ENCODE assay signal across 8 cellular contexts in the genomic region with DNA sequence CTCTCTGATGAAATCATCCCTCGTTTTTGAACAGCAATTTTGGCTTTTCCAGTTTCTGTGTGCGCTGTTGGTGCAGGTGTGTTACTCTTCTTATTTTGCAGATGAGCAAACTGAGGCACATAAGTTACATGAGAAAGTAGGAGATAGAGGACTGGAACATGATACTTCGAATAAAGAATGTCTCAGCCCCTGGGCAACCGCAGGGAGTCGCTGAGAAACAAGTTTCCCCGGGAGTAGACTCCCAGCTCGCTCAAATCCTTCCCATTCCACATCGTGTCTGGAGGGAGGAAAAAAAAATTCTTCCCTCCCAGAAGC. TPM values are rescaled to one million over a fixed set of nuclear protein-coding genes. Genes with fewer than 3 reads are reported as not detected.
DNase-seq lines count a peak whose midpoint lies in the region; ATAC-seq and TF ChIP-seq lines count a peak whose summit lies in the region.

No MANE protein-coding gene starts in this region.

- WGBS in spleen, 5 donors: 4 to 7% (median 4%) methylated on average over 8 of the region's 8 CpGs

- intact Hi-C loops in Panc1 (cut with micrococcal nuclease; ENCODE audit: unreplicated experiment) (loop anchor here (2.0 kb wide), 1 partner anchor 87 kb away; no protein-coding TSS in a partner anchor), spleen (cut with DNase I; ENCODE audit: low total_unique reads) (no loop called here)

- H3K36me3 ChIP-seq in BLaER1 treated with 17β-estradiol and CSF1 and Interleukin-3, amounts not matched to agents 10 nM and 100 nM: peaks cover 0 to 24% (median 0%) of the 10 kb centered on the region in 11 experiments; a peak in 10 of 22 replicates
- H3K36me3 ChIP-seq in Panc1 (ENCODE audit: control insufficient read depth, insufficient read depth, low read length) (no peaks in the 10 kb centered on the region), spleen (peaks cover 0 to 23% (median 4%) of the 10 kb centered on the region in 6 donors)

- TF ChIP-seq POLR2A in spleen (IDR thresholded peaks at IDR 0.05): no peak

- CTCF ChIA-PET in Panc1 (lab: Charles Lee): interaction anchor here (1.1 kb wide), 1 partner anchor 87 kb away, joined by 4 read pairs; no protein-coding TSS in a partner anchor

- peak overlapping the region; percentile 75 to 90 (median 87); a peak in 21 of 22 replicates for H3K9ac ChIP-seq in BLaER1 treated with 17β-estradiol and CSF1 and Interleukin-3, amounts not matched to agents 10 nM and 100 nM

- TF ChIP-seq CTCF in Panc1 (IDR thresholded peaks at IDR 0.05): no peak
- TF ChIP-seq CTCF in fibroblast of mammary gland (conservative IDR thresholded peaks at IDR 0.05; ENCODE audit: control insufficient read depth, insufficient read depth, low read depth, low read length): peak; percentile 11
- TF ChIP-seq CTCF in spleen (IDR thresholded peaks at IDR 0.05 in 8 of 11, conservative IDR thresholded peaks at IDR 0.05 in 3 of 11): no peak

- POLR2A ChIA-PET in Panc1 (lab: Charles Lee): no interaction called here

- DNase-seq in Panc1 (ENCODE audit: low read depth, low spot score): no peak
- no peak for DNase-seq in fibroblast of mammary gland (ENCODE audit: low read depth)
- DNase-seq in spleen: no peak
- no peak for DNase-seq in effector CD4-positive, alpha-beta T cell
- DNase-seq in SIG-M5 treated with dmso at 0.1 percent for 504 hours (lab: John Stamatoyannopoulos, UW; ENCODE audit: unreplicated experiment): no peak

- H3K27ac ChIP-seq in BLaER1 treated with 17β-estradiol and CSF1 and Interleukin-3, amounts not matched to agents 10 nM and 100 nM: peak overlapping the region in 9 of 11 experiments; percentile 78 to 89 (median 85); a peak in 11 of 22 replicates
- H3K27ac ChIP-seq in Panc1 (ENCODE audit: low read length) (peak overlapping the region; percentile 30; the same call in 1 of the 2 replicates), spleen (peak overlapping the region; percentile 82 to 98 (median 96))

- peak; percentile 15 for ATAC-seq in GM21528 (IDR thresholded peaks at IDR 0.05; ENCODE audit: low FRiP score, unreplicated experiment)
- ATAC-seq in Panc1: no peak
- ATAC-seq in HG02885 (IDR thresholded peaks at IDR 0.05; ENCODE audit: poor library complexity, unreplicated experiment): no peak

- no peaks in the 10 kb centered on the region for H3K27me3 ChIP-seq in BLaER1 treated with 17β-estradiol and CSF1 and Interleukin-3, amounts not matched to agents 10 nM and 100 nM
- H3K27me3 ChIP-seq in Panc1 (ENCODE audit: control insufficient read depth, insufficient read depth, low read length): no peaks in the 10 kb centered on the region; the same call in 1 of the 2 replicates
- no peaks in the 10 kb centered on the region for H3K27me3 ChIP-seq in spleen (replicated peaks in 1 of 7)

- H4K20me1 ChIP-seq in BLaER1 treated with 17β-estradiol and CSF1 and Interleukin-3, amounts not matched to agents 10 nM and 100 nM: peaks cover 0 to 56% (median 0%) of the 10 kb centered on the region in 11 experiments; a peak in 7 of 22 replicates

- in situ Hi-C loops in Panc1 (cut with HindIII; ENCODE audit: low pct_unique_long_range_greater_than_20kb, low sequenced_read_pairs): no loop called here

- peak overlapping the region; percentile 69 to 94 (median 79) for H3K4me2 ChIP-seq in BLaER1 treated with 17β-estradiol and CSF1 and Interleukin-3, amounts not matched to agents 10 nM and 100 nM

- peaks cover 37 to 57% (median 42%) of the 10 kb centered on the region in 10 experiments for H3K4me1 ChIP-seq in BLaER1 treated with 17β-estradiol and CSF1 and Interleukin-3, amounts not matched to agents 10 nM and 100 nM
- H3K4me1 ChIP-seq in Panc1 (ENCODE audit: control insufficient read depth, insufficient read depth, low read length) (peaks cover 3% of the 10 kb centered on the region; the same call in 1 of the 2 replicates), spleen (peaks cover 8 to 52% (median 33%) of the 10 kb centered on the region in 6 donors)

- H3K9me3 ChIP-seq in BLaER1 treated with 17β-estradiol and CSF1 and Interleukin-3, amounts not matched to agents 10 nM and 100 nM (replicated peaks in 1 of 11): no peaks in the 10 kb centered on the region
- H3K9me3 ChIP-seq in Panc1 (ENCODE audit: control insufficient read depth, insufficient read depth, low read depth, low read length) (no peaks in the 10 kb centered on the region), spleen (no peaks in the 10 kb centered on the region)

- no TSS peak for BruUV-seq in Panc1 (replicated peaks; lab: Mats Ljungman, UMichigan)

- peak overlapping the region; percentile 60 to 84 (median 73) for H3K4me3 ChIP-seq in BLaER1 treated with 17β-estradiol and CSF1 and Interleukin-3, amounts not matched to agents 10 nM and 100 nM
- H3K4me3 ChIP-seq in Panc1 (ENCODE audit: low read depth in 2 of 2, low read length in 2 of 2) (peak overlapping the region; percentile 71 to 79), fibroblast of mammary gland (ENCODE audit: control insufficient read depth, low read depth, low read length) (peak overlapping the region; percentile 65), spleen (peak overlapping the region in 7 of 8 donors; percentile 86 to 97 (median 95))

RNA-seq across cellular contexts. Expression of a gene that starts 18.0 kb away (rescaled TPM):
- total RNA-seq in Panc1 (2021; ENCODE audit: unreplicated experiment) (12.1 TPM), spleen (10 to 100 TPM; 10.6 to 49.4 (median 20.7) TPM)
- 22.9 TPM for polyA plus RNA-seq in Panc1 (2012; ENCODE audit: insufficient read length)
- 1 to 10 TPM; 6.8 to 9.8 (median 8.8) TPM for polyA plus RNA-seq in spleen

Comparison
In these comparisons a context has a peak if more than half of its experiments do, and no peak if none do; other contexts are left out.
1. H3K27ac ChIP-seq: peak in every context shown above with its lines; median percentile 96 in spleen; 85 in BLaER1 treated with 17β-estradiol and CSF1 and Interleukin-3, amounts not matched to agents 10 nM and 100 nM; 30 in Panc1.